In genomic region chr6:31958412-31958740, GRCh38 we compare ENCODE assay signal across 6 cellular contexts. TPM values are rescaled to one million over a fixed set of nuclear protein-coding genes. Genes with fewer than 3 reads are reported as not detected.
DNase-seq lines count a peak whose midpoint lies in the region; ATAC-seq and TF ChIP-seq lines count a peak whose summit lies in the region.

No MANE protein-coding gene starts in this region.

- no peak for ATAC-seq in HG03095 (IDR thresholded peaks at IDR 0.05; ENCODE audit: unreplicated experiment)

- H3K4me1 ChIP-seq in muscle layer of colon (ENCODE audit: insufficient read depth, low read length) = peaks cover 22% of the 10 kb centered on the region

- H3K4me3 ChIP-seq in HFF-Myc (replicated peaks; ENCODE audit: low read depth, low read length) (peak overlapping the region; percentile 100), muscle layer of colon (ENCODE audit: low read depth in 1 of 2, low read length in 2 of 2) (peak overlapping the region; percentile 81 to 99)

- H3K27ac ChIP-seq in adipose tissue (ENCODE audit: low read depth, low read length) (peak overlapping the region; percentile 28), muscle layer of colon (ENCODE audit: low read depth, low read length) (peak overlapping the region; percentile 70)

- no peak for DNase-seq in HFF-Myc (ENCODE audit: extremely low read depth, low read depth)
- DNase-seq in activated effector memory CD4-positive, alpha-beta T cell treated with anti-CD3 and anti-CD28 coated beads, Interleukin-2, amount 50 U/mL, for 16 hours = no peak
- no peak for DNase-seq in H4 (ENCODE audit: low spot score)

- H3K9me3 ChIP-seq in muscle layer of colon (ENCODE audit: low read length) = no peaks in the 10 kb centered on the region

- peaks cover 68% of the 10 kb centered on the region for H3K36me3 ChIP-seq in muscle layer of colon (ENCODE audit: insufficient read depth, low read length)

- TF ChIP-seq CTCF in HFF-Myc (IDR thresholded peaks at IDR 0.05; ENCODE audit: low read depth, low read length, missing control alignments) = no peak

- peak overlapping the region; percentile 98 for H3K9ac ChIP-seq in muscle layer of colon (ENCODE audit: low read length)

- 8 to 13% (median 10%) methylated on average over 11 of the region's 11 CpGs for WGBS in adipose tissue, 3 donors

- H3K27me3 ChIP-seq in muscle layer of colon (ENCODE audit: control insufficient read depth in 1 of 2, insufficient read depth in 2 of 2, low read length in 2 of 2) = no peaks in the 10 kb centered on the region

RNA-seq across cellular contexts. Expression of gene NELFE, which starts 0.4 kb away (rescaled TPM):
- 10 to 100 TPM; 38.8 to 60.8 (median 53.2) TPM for polyA plus RNA-seq in adipose tissue
- 140 and 141 TPM in 2 replicates for total RNA-seq in H4 (2014; rRNA removed; shearing (Covaris generic))

RNA-seq across cellular contexts. Expression of gene SKIC2, which starts 0.6 kb away (rescaled TPM):
- 10 to 100 TPM; 28.7 to 62.6 (median 59.6) TPM for polyA plus RNA-seq in adipose tissue
- 21.1 and 23.8 TPM in 2 replicates for total RNA-seq in H4 (2014; rRNA removed; shearing (Covaris generic))

RNA-seq across cellular contexts. Expression of gene CFB, which starts 12.5 kb away (rescaled TPM):
- 100 to 1,000 TPM in 1 of 3 donors, 10 to 100 TPM in 2; 23.8 to 211 (median 49.8) TPM for polyA plus RNA-seq in adipose tissue
- total RNA-seq in H4 (2014; rRNA removed; shearing (Covaris generic)) = 1.5 and 4.3 TPM in 2 replicates

RNA-seq across cellular contexts. Expression of gene DXO, which starts 13.6 kb away (rescaled TPM):
- 10 to 100 TPM; 10.4 to 20.8 (median 15.8) TPM for polyA plus RNA-seq in adipose tissue
- total RNA-seq in H4 (2014; rRNA removed; shearing (Covaris generic)) = 11.0 and 13.5 TPM in 2 replicates

RNA-seq across cellular contexts. Expression of gene C4A, which starts 23.5 kb away (rescaled TPM):
- 100 to 1,000 TPM in 2 of 3 donors, 10 to 100 TPM in 1; 20.8 to 180 (median 112) TPM for polyA plus RNA-seq in adipose tissue
- 7.2 and 8.5 TPM in 2 replicates for total RNA-seq in H4 (2014; rRNA removed; shearing (Covaris generic))
